Comparison of ENCODE assay signal across 1 cellular context in the genomic region with DNA sequence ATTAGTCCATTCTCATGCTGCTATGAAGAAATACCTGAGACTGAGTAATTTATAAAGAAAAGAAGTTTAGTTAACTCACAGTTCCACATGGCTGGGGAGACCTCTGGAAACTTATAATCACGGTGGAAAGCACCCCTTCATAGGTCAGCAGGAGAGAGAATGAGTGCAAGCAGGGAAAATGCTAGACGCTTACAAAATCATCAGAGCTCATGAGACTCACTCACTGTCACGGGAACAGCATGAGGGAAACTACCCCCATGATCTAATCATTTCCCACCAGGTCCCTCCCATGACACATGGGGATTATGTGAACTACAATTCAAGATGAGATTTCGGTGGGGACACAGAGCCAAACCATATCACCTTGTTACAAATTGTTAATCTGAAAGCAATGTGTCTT.
TF ChIP-seq lines count a peak whose summit lies in the region.

No MANE protein-coding gene starts in this region.

TF ChIP-seq in SK-N-SH treated with all-trans-retinoic acid at 6 μM for 48 hours, 23 proteins besides CTCF, POLR2A, EP300 and RAD21 (continued from another document):
- TF ChIP-seq ZFP30 (CRISPR knock-in tag; IDR thresholded peaks at IDR 0.05) (no peak), ZNF8 (CRISPR knock-in tag; IDR thresholded peaks at IDR 0.05) (no peak), ZC3H10 (CRISPR knock-in tag; IDR thresholded peaks at IDR 0.05) (no peak), PPARA (CRISPR knock-in tag; IDR thresholded peaks at IDR 0.05; ENCODE audit: borderline replicate concordance) (no peak), ISL1 (CRISPR knock-in tag; IDR thresholded peaks at IDR 0.05) (no peak), ARNTL (CRISPR knock-in tag; IDR thresholded peaks at IDR 0.05; ENCODE audit: borderline replicate concordance, low read depth) (no peak)
- TF ChIP-seq, protein P1, sequence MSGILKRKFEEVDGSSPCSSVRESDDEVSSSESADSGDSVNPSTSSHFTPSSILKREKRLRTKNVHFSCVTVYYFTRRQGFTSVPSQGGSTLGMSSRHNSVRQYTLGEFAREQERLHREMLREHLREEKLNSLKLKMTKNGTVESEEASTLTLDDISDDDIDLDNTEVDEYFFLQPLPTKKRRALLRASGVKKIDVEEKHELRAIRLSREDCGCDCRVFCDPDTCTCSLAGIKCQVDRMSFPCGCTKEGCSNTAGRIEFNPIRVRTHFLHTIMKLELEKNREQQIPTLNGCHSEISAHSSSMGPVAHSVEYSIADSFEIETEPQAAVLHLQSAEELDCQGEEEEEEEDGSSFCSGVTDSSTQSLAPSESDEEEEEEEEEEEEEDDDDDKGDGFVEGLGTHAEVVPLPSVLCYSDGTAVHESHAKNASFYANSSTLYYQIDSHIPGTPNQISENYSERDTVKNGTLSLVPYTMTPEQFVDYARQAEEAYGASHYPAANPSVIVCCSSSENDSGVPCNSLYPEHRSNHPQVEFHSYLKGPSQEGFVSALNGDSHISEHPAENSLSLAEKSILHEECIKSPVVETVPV (CRISPR knock-in tag; IDR thresholded peaks at IDR 0.05), result no peak
- TF ChIP-seq, protein P2, sequence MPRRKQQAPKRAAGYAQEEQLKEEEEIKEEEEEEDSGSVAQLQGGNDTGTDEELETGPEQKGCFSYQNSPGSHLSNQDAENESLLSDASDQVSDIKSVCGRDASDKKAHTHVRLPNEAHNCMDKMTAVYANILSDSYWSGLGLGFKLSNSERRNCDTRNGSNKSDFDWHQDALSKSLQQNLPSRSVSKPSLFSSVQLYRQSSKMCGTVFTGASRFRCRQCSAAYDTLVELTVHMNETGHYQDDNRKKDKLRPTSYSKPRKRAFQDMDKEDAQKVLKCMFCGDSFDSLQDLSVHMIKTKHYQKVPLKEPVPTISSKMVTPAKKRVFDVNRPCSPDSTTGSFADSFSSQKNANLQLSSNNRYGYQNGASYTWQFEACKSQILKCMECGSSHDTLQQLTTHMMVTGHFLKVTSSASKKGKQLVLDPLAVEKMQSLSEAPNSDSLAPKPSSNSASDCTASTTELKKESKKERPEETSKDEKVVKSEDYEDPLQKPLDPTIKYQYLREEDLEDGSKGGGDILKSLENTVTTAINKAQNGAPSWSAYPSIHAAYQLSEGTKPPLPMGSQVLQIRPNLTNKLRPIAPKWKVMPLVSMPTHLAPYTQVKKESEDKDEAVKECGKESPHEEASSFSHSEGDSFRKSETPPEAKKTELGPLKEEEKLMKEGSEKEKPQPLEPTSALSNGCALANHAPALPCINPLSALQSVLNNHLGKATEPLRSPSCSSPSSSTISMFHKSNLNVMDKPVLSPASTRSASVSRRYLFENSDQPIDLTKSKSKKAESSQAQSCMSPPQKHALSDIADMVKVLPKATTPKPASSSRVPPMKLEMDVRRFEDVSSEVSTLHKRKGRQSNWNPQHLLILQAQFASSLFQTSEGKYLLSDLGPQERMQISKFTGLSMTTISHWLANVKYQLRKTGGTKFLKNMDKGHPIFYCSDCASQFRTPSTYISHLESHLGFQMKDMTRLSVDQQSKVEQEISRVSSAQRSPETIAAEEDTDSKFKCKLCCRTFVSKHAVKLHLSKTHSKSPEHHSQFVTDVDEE (CRISPR knock-in tag; IDR thresholded peaks at IDR 0.05), result no peak
TF ChIP-seq in SK-N-SH treated with all-trans-retinoic acid at 6 μM for 48 hours: peak in this region for 0.
